Comparison of ENCODE assay signal across 11 cellular contexts in genomic region chr3:73365756-73366397, GRCh38.
A peak's percentile ranks its signal among the peaks of the same experiment; 100 is the strongest.
DNase-seq lines count a peak whose midpoint lies in the region; ATAC-seq and TF ChIP-seq lines count a peak whose summit lies in the region.
"Had no signal": no experiment of that assay in that cellular context is flagged by ENCODE, and none has a peak within 500 bp of the region (broad histone marks: within the 10 kb centered on the region; RNA-seq: fewer than 3 reads in every experiment).

No MANE protein-coding gene starts in this region.

- no peaks in the 10 kb centered on the region for H3K79me1 ChIP-seq in mesenchymal stem cell (replicated peaks; ENCODE audit: low read length, poor library complexity, severe bottlenecking)

- no peak overlapping the region for H2BK5ac ChIP-seq in mesenchymal stem cell (ENCODE audit: low read depth, low read length, poor library complexity, severe bottlenecking)

- in situ Hi-C loops in SK-MEL-5 (cut with HindIII; ENCODE audit: low pct_unique_long_range_greater_than_20kb, low sequenced_read_pairs): no loop called here

- H3K27me3 ChIP-seq in upper lobe of left lung (no peaks in the 10 kb centered on the region), mesenchymal stem cell (ENCODE audit: control insufficient read depth in 1 of 2, insufficient read depth in 1 of 2, low read length in 2 of 2) (no peaks in the 10 kb centered on the region)

- H2BK15ac ChIP-seq in mesenchymal stem cell (ENCODE audit: low read depth, poor library complexity, severe bottlenecking): no peak overlapping the region

- H3K4me3 ChIP-seq in upper lobe of left lung (no peak overlapping the region), mesenchymal stem cell (ENCODE audit: insufficient read depth in 1 of 2, low read depth in 1 of 2, low read length in 2 of 2) (no peak overlapping the region)

- no peak for TF ChIP-seq EP300 in upper lobe of left lung (IDR thresholded peaks at IDR 0.05)

- H3K4ac ChIP-seq in mesenchymal stem cell (ENCODE audit: low read depth in 1 of 2, low read length in 2 of 2): no peak overlapping the region

- no peak overlapping the region for H3K18ac ChIP-seq in mesenchymal stem cell (ENCODE audit: low read depth in 1 of 2, low read length in 2 of 2)

- no peak overlapping the region for H2AK5ac ChIP-seq in mesenchymal stem cell (ENCODE audit: low read length, severe bottlenecking)

- peak; percentile 12 for DNase-seq in SK-MEL-5 (ENCODE audit: low read depth, low spot score)
- DNase-seq in fibroblast of peridontal ligament (ENCODE audit: extremely low read depth): peak; percentile 67
- DNase-seq in mucosa of gallbladder (ENCODE audit: low spot score): peak; percentile 72
- no peak for DNase-seq in upper lobe of left lung
- no peak for DNase-seq in D341Med (ENCODE audit: low spot score)
- DNase-seq in mesenchymal stem cell: no peak
- DNase-seq: NCI-H1694, PC-3 had no signal

- no peak overlapping the region for H4K8ac ChIP-seq in mesenchymal stem cell (ENCODE audit: low read length)

- H3K36me3 ChIP-seq in upper lobe of left lung (no peaks in the 10 kb centered on the region), mesenchymal stem cell (ENCODE audit: control insufficient read depth in 1 of 2, insufficient read depth in 2 of 2, low read depth in 1 of 2, low read length in 2 of 2) (no peaks in the 10 kb centered on the region)

- H2AFZ ChIP-seq in mesenchymal stem cell (ENCODE audit: low read depth, low read length): no peak overlapping the region

- ATAC-seq in upper lobe of left lung (ENCODE audit: low FRiP score in 2 of 2): peak; percentile 62 to 95
- no peak for ATAC-seq in HG02970 (IDR thresholded peaks at IDR 0.05; ENCODE audit: low FRiP score, unreplicated experiment)
- ATAC-seq in GM19467 (IDR thresholded peaks at IDR 0.05; ENCODE audit: unreplicated experiment): no peak
- ATAC-seq: PC-3 had no signal

- H3K4me1 ChIP-seq in upper lobe of left lung: no peaks in the 10 kb centered on the region
- no peaks in the 10 kb centered on the region for H3K4me1 ChIP-seq in mesenchymal stem cell (ENCODE audit: control insufficient read depth, insufficient read depth, low read depth, low read length)

- no peak overlapping the region for H3K23ac ChIP-seq in mesenchymal stem cell (ENCODE audit: low read length in 2 of 2)

- H2BK12ac ChIP-seq in mesenchymal stem cell (ENCODE audit: low read length in 2 of 2): no peak overlapping the region

- H3K9me3 ChIP-seq in upper lobe of left lung (no peaks in the 10 kb centered on the region), mesenchymal stem cell (ENCODE audit: control insufficient read depth, low read length) (peaks cover 15% of the 10 kb centered on the region)

- 77 to 80% methylated on average over 12 of the region's 12 CpGs for WGBS in upper lobe of left lung, 2 donors
- WGBS in mesenchymal stem cell: 86% methylated on average over 12 of the region's 12 CpGs

- TF ChIP-seq POLR2A in upper lobe of left lung (IDR thresholded peaks at IDR 0.05): no peak

- no peak overlapping the region for H3K27ac ChIP-seq in upper lobe of left lung
- H3K27ac ChIP-seq in mesenchymal stem cell (ENCODE audit: low read length, poor library complexity, severe bottlenecking): no peak overlapping the region
- H3K27ac ChIP-seq: epithelial cell of prostate had no signal

- H2BK120ac ChIP-seq in mesenchymal stem cell (ENCODE audit: low read depth, low read length): no peak overlapping the region

- H3K14ac ChIP-seq in mesenchymal stem cell (ENCODE audit: low read length in 2 of 2): no peak overlapping the region

- H3K9ac ChIP-seq in mesenchymal stem cell (ENCODE audit: low read length): no peak overlapping the region

- H3K4me2 ChIP-seq in mesenchymal stem cell (ENCODE audit: low read length, poor library complexity, severe bottlenecking): no peak overlapping the region

- TF ChIP-seq CTCF in upper lobe of left lung (IDR thresholded peaks at IDR 0.05): no peak

- no peak overlapping the region for H4K91ac ChIP-seq in mesenchymal stem cell (ENCODE audit: low read length)

Comparison
In these comparisons a context has a peak if more than half of its experiments do, and no peak if none do; other contexts are left out.
1. DNase-seq: peak in SK-MEL-5 (single experiment), fibroblast of peridontal ligament (single experiment) and mucosa of gallbladder (single experiment); none in upper lobe of left lung (0 of 2), D341Med (single experiment) and mesenchymal stem cell (single experiment).
2. ATAC-seq: peak in upper lobe of left lung (2 of 2); none in HG02970 (single experiment) and GM19467 (single experiment).